Comparison of ENCODE assay signal across 8 cellular contexts in genomic region chr1:17984510-17985085, GRCh38.
A peak's percentile ranks its signal among the peaks of the same experiment; 100 is the strongest.
DNase-seq lines count a peak whose midpoint lies in the region; ATAC-seq and TF ChIP-seq lines count a peak whose summit lies in the region.

No MANE protein-coding gene starts in this region.

- 33 to 38% methylated on average over 10 of the region's 10 CpGs for WGBS in tibial nerve, 2 donors

- no peaks in the 10 kb centered on the region for H3K4me1 ChIP-seq in Peyer's patch
- no peaks in the 10 kb centered on the region for H3K4me1 ChIP-seq in tibial nerve

- no peaks in the 10 kb centered on the region for H3K9me3 ChIP-seq in Peyer's patch
- H3K9me3 ChIP-seq in tibial nerve: peaks cover 0 to 24% (median 0%) of the 10 kb centered on the region in 4 donors

- TF ChIP-seq POLR2A in Peyer's patch (IDR thresholded peaks at IDR 0.05) (no peak), tibial nerve (IDR thresholded peaks at IDR 0.05) (no peak)

- H3K27me3 ChIP-seq in Peyer's patch (no peaks in the 10 kb centered on the region), tibial nerve (no peaks in the 10 kb centered on the region)

- no peak overlapping the region for H3K27ac Mint-ChIP-seq in glutamatergic neuron (ENCODE audit: unreplicated experiment)

- TF ChIP-seq EP300 in tibial nerve (IDR thresholded peaks at IDR 0.05): no peak

- peaks cover 3% of the 10 kb centered on the region for H3K27me3 Mint-ChIP-seq in glutamatergic neuron (ENCODE audit: unreplicated experiment)

- DNase-seq in Ammon's horn (ENCODE audit: low spot score) (peak; percentile 25), Peyer's patch (peak in 2 of 3 donors; percentile 27 to 68), glutamatergic neuron (peak; percentile 50), tibial nerve (ENCODE audit: low spot score in 2 of 2) (peak; percentile 21 to 25), NCI-H1048 (lab: John Stamatoyannopoulos, UW) (no peak)
- no peak for DNase-seq in effector CD8-positive, alpha-beta T cell (lab: John Stamatoyannopoulos, UW)

- H3K4me3 Mint-ChIP-seq in glutamatergic neuron (ENCODE audit: unreplicated experiment): no peak overlapping the region

- H3K36me3 ChIP-seq in Peyer's patch (no peaks in the 10 kb centered on the region), tibial nerve (no peaks in the 10 kb centered on the region)

- H3K27ac ChIP-seq in Peyer's patch (no peak overlapping the region), tibial nerve (no peak overlapping the region)

- peaks cover 11% of the 10 kb centered on the region for H3K36me3 Mint-ChIP-seq in glutamatergic neuron (ENCODE audit: unreplicated experiment)

- no peak for ATAC-seq in GM21447 (IDR thresholded peaks at IDR 0.05; ENCODE audit: unreplicated experiment)

- H3K4me1 Mint-ChIP-seq in glutamatergic neuron (ENCODE audit: low read depth, unreplicated experiment): no peaks in the 10 kb centered on the region

- H3K4me3 ChIP-seq in GM12875 (ENCODE audit: low read depth, low read length) (no peak overlapping the region), Peyer's patch (no peak overlapping the region), tibial nerve (no peak overlapping the region)

- peak; percentile 77 for TF ChIP-seq CTCF in GM12875 (IDR thresholded peaks at IDR 0.05; ENCODE audit: borderline replicate concordance, insufficient read depth, low read depth, low read length)
- peak in 4 of 6 experiments; percentile 29 to 42 (median 36) for TF ChIP-seq CTCF in Peyer's patch (IDR thresholded peaks at IDR 0.05)
- peak; percentile 96 for TF ChIP-seq CTCF in glutamatergic neuron (IDR thresholded peaks at IDR 0.05; ENCODE audit: partially characterized antibody, unreplicated experiment)
- TF ChIP-seq CTCF in tibial nerve (IDR thresholded peaks at IDR 0.05): peak in 2 of 5 experiments; percentile 9 to 32

- H3K9me3 Mint-ChIP-seq in glutamatergic neuron (ENCODE audit: unreplicated experiment): peaks cover 2% of the 10 kb centered on the region

Comparison
In these comparisons a context has a peak if more than half of its experiments do, and no peak if none do; other contexts are left out.
1. DNase-seq: peak in Ammon's horn (single experiment), Peyer's patch (2 of 3), glutamatergic neuron (single experiment) and tibial nerve (2 of 2); none in NCI-H1048 (single experiment) and effector CD8-positive, alpha-beta T cell (single experiment).